In genomic region chr2:202136526-202136925, GRCh38 we compare ENCODE assay signal across 24 cellular contexts.
"Had no signal": no experiment of that assay in that cellular context is flagged by ENCODE, and none has a peak within 500 bp of the region (broad histone marks: within the 10 kb centered on the region; RNA-seq: fewer than 3 reads in every experiment).

No MANE protein-coding gene starts in this region.

- H3K4me1 ChIP-seq: gastrocnemius medialis, left lung, lower lobe of right lung, parathyroid adenoma had no signal

- DNase-seq: effector CD8-positive, alpha-beta T cell; endodermal cell; foreskin fibroblast; gastrocnemius medialis; head of caudate nucleus; left cardiac atrium; lower lobe of right lung; natural killer cell; spleen; stimulated activated CD4-positive, alpha-beta T cell treated with anti-CD3 and anti-CD28 coated beads, Interleukin-4, amount 100 ng/mL, for 4 hours; stimulated activated naive CD8-positive, alpha-beta T cell treated with anti-CD3 and anti-CD28 coated beads, Interleukin-15, Interleukin-2, amounts not matched to agents 100 U/mL and 50 U/mL, for 24 hours; substantia nigra had no signal

- ATAC-seq: esophagus mucosa; gastrocnemius medialis; left cardiac atrium; left lung; natural killer cell; right cardiac atrium; stimulated activated memory B cell treated with anti-CD40 and anti-IgM and Interleukin-4, amounts not matched to agents 10 μg/mL and 1 μg/mL and 100 μg/mL, for 72 hours; stimulated activated naive CD8-positive, alpha-beta T cell treated with anti-CD3 and anti-CD28 coated beads, Interleukin-15, Interleukin-2, amounts not matched to agents 100 U/mL and 50 U/mL, for 24 hours had no signal

- H3K4me3 ChIP-seq: gastrocnemius medialis, left lung, lower lobe of right lung, skin epidermis, spleen, thoracic aorta, tibial nerve, upper lobe of left lung had no signal

- H3K27me3 ChIP-seq: gastrocnemius medialis, left lung, spleen, tibial nerve, upper lobe of left lung had no signal

- H3K36me3 ChIP-seq: gastrocnemius medialis, left lung, lower lobe of right lung, spleen, thoracic aorta, tibial nerve, upper lobe of left lung had no signal

- H3K27ac ChIP-seq: epithelial cell of prostate, gastrocnemius medialis, left lung, lower lobe of right lung, parathyroid adenoma, thoracic aorta, upper lobe of left lung had no signal

- H3K9ac ChIP-seq: parathyroid adenoma had no signal

- FAIRE-seq: colon, urothelium cell line had no signal

- H3K9me3 ChIP-seq: gastrocnemius medialis, left lung, lower lobe of right lung, spleen, thoracic aorta, tibial nerve, upper lobe of left lung had no signal
